In the genomic region with DNA sequence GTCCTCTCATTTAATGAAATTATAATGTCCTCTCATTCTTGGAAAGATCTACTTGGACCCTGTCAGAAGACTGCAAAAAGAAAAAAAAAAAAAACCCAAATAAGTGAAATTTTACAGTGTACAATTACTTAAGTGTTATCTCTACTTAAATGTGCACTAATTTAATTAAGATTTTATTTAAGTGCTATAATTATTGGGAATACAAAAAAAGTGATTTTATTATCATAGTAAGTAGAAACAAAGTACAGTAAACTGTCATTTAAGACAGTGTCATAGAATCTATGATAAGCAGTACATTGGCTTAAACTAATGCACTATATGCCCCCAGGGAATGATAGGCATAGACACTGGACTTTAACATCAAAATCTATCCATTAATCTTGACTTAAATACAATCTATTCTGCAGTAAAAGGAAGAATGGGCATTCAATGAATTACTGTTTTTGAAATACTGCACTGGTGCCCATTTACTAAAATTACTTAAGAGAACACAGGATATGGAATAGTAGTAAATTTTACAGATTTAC, we compare ENCODE assay signal across 1 cellular context.
TF ChIP-seq lines count a peak whose summit lies in the region.

No MANE protein-coding gene starts in this region.

TF ChIP-seq in SK-N-SH, 30 proteins besides CTCF, POLR2A, EP300 and RAD21 (continued from another document):
- peak; percentile 40; the same call in 1 of the 2 replicates for TF ChIP-seq POLR2AphosphoS5 (IDR thresholded peaks at IDR 0.05; ENCODE audit: low read depth, low read length)
- TF ChIP-seq, protein P1, sequence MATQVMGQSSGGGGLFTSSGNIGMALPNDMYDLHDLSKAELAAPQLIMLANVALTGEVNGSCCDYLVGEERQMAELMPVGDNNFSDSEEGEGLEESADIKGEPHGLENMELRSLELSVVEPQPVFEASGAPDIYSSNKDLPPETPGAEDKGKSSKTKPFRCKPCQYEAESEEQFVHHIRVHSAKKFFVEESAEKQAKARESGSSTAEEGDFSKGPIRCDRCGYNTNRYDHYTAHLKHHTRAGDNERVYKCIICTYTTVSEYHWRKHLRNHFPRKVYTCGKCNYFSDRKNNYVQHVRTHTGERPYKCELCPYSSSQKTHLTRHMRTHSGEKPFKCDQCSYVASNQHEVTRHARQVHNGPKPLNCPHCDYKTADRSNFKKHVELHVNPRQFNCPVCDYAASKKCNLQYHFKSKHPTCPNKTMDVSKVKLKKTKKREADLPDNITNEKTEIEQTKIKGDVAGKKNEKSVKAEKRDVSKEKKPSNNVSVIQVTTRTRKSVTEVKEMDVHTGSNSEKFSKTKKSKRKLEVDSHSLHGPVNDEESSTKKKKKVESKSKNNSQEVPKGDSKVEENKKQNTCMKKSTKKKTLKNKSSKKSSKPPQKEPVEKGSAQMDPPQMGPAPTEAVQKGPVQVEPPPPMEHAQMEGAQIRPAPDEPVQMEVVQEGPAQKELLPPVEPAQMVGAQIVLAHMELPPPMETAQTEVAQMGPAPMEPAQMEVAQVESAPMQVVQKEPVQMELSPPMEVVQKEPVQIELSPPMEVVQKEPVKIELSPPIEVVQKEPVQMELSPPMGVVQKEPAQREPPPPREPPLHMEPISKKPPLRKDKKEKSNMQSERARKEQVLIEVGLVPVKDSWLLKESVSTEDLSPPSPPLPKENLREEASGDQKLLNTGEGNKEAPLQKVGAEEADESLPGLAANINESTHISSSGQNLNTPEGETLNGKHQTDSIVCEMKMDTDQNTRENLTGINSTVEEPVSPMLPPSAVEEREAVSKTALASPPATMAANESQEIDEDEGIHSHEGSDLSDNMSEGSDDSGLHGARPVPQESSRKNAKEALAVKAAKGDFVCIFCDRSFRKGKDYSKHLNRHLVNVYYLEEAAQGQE (IDR thresholded peaks at IDR 0.05; ENCODE audit: low read depth, low read length), result no peak
- TF ChIP-seq, protein P2, sequence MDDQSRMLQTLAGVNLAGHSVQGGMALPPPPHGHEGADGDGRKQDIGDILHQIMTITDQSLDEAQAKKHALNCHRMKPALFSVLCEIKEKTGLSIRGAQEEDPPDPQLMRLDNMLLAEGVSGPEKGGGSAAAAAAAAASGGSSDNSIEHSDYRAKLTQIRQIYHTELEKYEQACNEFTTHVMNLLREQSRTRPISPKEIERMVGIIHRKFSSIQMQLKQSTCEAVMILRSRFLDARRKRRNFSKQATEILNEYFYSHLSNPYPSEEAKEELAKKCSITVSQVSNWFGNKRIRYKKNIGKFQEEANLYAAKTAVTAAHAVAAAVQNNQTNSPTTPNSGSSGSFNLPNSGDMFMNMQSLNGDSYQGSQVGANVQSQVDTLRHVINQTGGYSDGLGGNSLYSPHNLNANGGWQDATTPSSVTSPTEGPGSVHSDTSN (IDR thresholded peaks at IDR 0.05), result no peak
- no peak for TF ChIP-seq RXRA (IDR thresholded peaks at IDR 0.05; ENCODE audit: borderline replicate concordance, low read depth)
- TF ChIP-seq EZH2phosphoT487 (IDR thresholded peaks at IDR 0.05; ENCODE audit: borderline replicate concordance, low read depth), result no peak
- peak; percentile 81 for TF ChIP-seq FOXJ3 (CRISPR knock-in tag; IDR thresholded peaks at IDR 0.05)
- TF ChIP-seq, protein P3, sequence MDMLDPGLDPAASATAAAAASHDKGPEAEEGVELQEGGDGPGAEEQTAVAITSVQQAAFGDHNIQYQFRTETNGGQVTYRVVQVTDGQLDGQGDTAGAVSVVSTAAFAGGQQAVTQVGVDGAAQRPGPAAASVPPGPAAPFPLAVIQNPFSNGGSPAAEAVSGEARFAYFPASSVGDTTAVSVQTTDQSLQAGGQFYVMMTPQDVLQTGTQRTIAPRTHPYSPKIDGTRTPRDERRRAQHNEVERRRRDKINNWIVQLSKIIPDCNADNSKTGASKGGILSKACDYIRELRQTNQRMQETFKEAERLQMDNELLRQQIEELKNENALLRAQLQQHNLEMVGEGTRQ (IDR thresholded peaks at IDR 0.05; ENCODE audit: borderline replicate concordance, low read depth, low read length), result no peak
- 0 out of 2 replicates have a peak, but pooled peaks have one; percentile 14 for TF ChIP-seq JUND (IDR thresholded peaks at IDR 0.05)
- TF ChIP-seq, protein P4, sequence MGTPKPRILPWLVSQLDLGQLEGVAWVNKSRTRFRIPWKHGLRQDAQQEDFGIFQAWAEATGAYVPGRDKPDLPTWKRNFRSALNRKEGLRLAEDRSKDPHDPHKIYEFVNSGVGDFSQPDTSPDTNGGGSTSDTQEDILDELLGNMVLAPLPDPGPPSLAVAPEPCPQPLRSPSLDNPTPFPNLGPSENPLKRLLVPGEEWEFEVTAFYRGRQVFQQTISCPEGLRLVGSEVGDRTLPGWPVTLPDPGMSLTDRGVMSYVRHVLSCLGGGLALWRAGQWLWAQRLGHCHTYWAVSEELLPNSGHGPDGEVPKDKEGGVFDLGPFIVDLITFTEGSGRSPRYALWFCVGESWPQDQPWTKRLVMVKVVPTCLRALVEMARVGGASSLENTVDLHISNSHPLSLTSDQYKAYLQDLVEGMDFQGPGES (IDR thresholded peaks at IDR 0.05; ENCODE audit: low read depth, low read length), result no peak
- TF ChIP-seq, protein P5, sequence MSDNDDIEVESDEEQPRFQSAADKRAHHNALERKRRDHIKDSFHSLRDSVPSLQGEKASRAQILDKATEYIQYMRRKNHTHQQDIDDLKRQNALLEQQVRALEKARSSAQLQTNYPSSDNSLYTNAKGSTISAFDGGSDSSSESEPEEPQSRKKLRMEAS (IDR thresholded peaks at IDR 0.05; ENCODE audit: low read depth), result no peak
- no peak for TF ChIP-seq NFIC (IDR thresholded peaks at IDR 0.05; ENCODE audit: borderline replicate concordance)
